In the genomic region with DNA sequence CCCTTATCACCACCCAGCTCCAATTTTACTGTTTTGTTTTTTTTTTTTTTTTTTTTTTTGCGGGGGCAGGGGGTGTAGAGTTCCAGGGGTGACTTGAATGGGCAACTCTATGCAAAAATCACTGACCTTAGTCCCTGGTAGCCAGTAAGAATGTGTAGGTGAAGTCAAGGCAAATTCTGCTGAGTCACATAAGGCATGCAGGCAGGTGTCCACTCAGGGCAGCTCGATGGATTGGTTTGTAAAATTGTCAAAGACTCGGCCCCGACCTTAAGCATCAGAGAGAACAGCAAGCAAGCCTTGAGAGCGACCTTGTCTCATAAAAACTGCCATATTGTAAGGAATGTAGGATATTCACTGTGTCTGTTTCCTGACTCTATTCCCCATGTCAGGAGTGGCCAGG, we compare ENCODE assay signal across 30 cellular contexts.
"Had no signal": no experiment of that assay in that cellular context is flagged by ENCODE, and none has a peak within 500 bp of the region (broad histone marks: within the 10 kb centered on the region; RNA-seq: fewer than 3 reads in every experiment).

No MANE protein-coding gene starts in this region.

- H3K4me2 ChIP-seq: hepatocyte had no signal

- H3K27me3 Mint-ChIP-seq: stimulated activated memory B cell treated with anti-CD40 and anti-IgM and Interleukin-4, amounts not matched to agents 10 μg/mL and 1 μg/mL and 100 μg/mL, for 72 hours had no signal

- H3K4me1 Mint-ChIP-seq: central memory CD8-positive, alpha-beta T cell; immature natural killer cell; memory B cell; mesothelial cell of epicardium; naive B cell; neural crest cell; stimulated activated memory B cell treated with anti-CD40 and anti-IgM and Interleukin-4, amounts not matched to agents 10 μg/mL and 1 μg/mL and 100 μg/mL, for 72 hours had no signal

- H3K27me3 ChIP-seq: colonic mucosa, heart left ventricle, neutrophil, pancreas, testis, tibial artery had no signal

- H3K27ac ChIP-seq: colonic mucosa, gastroesophageal sphincter, heart left ventricle, hepatocyte, neutrophil, pancreas, testis, tibial artery had no signal

- H3K4me3 Mint-ChIP-seq: central memory CD8-positive, alpha-beta T cell; dendritic cell treated with granulocyte-macrophage colony-stimulating factor and Interleukin-4, amounts not matched to agents 40 ng/mL and 50 ng/mL, for 4 days; immature natural killer cell; memory B cell; mesothelial cell of epicardium; naive B cell; natural killer cell treated with Interleukin-12 subunit alpha and Interleukin-12 subunit beta and Interleukin-15 and Interleukin-18, amount 100 ng/mL, for 72 hours; neural crest cell; stimulated activated memory B cell treated with anti-CD40 and anti-IgM and Interleukin-4, amounts not matched to agents 10 μg/mL and 1 μg/mL and 100 μg/mL, for 72 hours; type B pancreatic cell had no signal

- H3K4me3 ChIP-seq: colonic mucosa, gastroesophageal sphincter, heart left ventricle, hepatocyte, lung, mucosa of descending colon, pancreas, testis, tibial artery had no signal

- ATAC-seq: gastroesophageal sphincter; heart left ventricle; left lobe of liver; mucosa of descending colon; natural killer cell treated with Interleukin-12 subunit alpha and Interleukin-12 subunit beta and Interleukin-15 and Interleukin-18, amount 100 ng/mL, for 72 hours; pancreas; sciatic nerve; stimulated activated memory B cell treated with anti-CD40 and anti-IgM and Interleukin-4, amounts not matched to agents 10 μg/mL and 1 μg/mL and 100 μg/mL, for 72 hours; stimulated activated naive CD8-positive, alpha-beta T cell treated with anti-CD3 and anti-CD28 coated beads, Interleukin-15, Interleukin-2, amounts not matched to agents 100 U/mL and 50 U/mL, for 24 hours had no signal

- H3K4me1 ChIP-seq: colonic mucosa, gastroesophageal sphincter, heart left ventricle, pancreas, testis, tibial artery had no signal

- H3K27ac Mint-ChIP-seq: dendritic cell treated with granulocyte-macrophage colony-stimulating factor and Interleukin-4, amounts not matched to agents 40 ng/mL and 50 ng/mL, for 4 days; immature natural killer cell; memory B cell; mesothelial cell of epicardium; natural killer cell treated with Interleukin-12 subunit alpha and Interleukin-12 subunit beta and Interleukin-15 and Interleukin-18, amount 100 ng/mL, for 72 hours; stimulated activated memory B cell treated with anti-CD40 and anti-IgM and Interleukin-4, amounts not matched to agents 10 μg/mL and 1 μg/mL and 100 μg/mL, for 72 hours; type B pancreatic cell had no signal

- H3K36me3 Mint-ChIP-seq: immature natural killer cell; memory B cell; mesothelial cell of epicardium; naive B cell; natural killer cell treated with Interleukin-12 subunit alpha and Interleukin-12 subunit beta and Interleukin-15 and Interleukin-18, amount 100 ng/mL, for 72 hours; stimulated activated memory B cell treated with anti-CD40 and anti-IgM and Interleukin-4, amounts not matched to agents 10 μg/mL and 1 μg/mL and 100 μg/mL, for 72 hours; type B pancreatic cell had no signal

- H3K9me3 ChIP-seq: colonic mucosa, gastroesophageal sphincter, mucosa of descending colon, neutrophil, pancreas, testis, tibial artery had no signal

- H3K36me3 ChIP-seq: colonic mucosa, gastroesophageal sphincter, neutrophil, pancreas, tibial artery had no signal

- DNase-seq: colonic mucosa; effector memory CD4-positive, alpha-beta T cell; foreskin fibroblast; heart left ventricle; immature natural killer cell; mucosa of descending colon; naive B cell; pancreas; stimulated activated CD4-positive, alpha-beta T cell treated with anti-CD3 and anti-CD28 coated beads, Interleukin-2, amount 100 ng/mL, for 24 hours; stimulated activated CD4-positive, alpha-beta T cell treated with anti-CD3 and anti-CD28 coated beads, Interleukin-4, amount 100 ng/mL, for 4 hours; stimulated activated naive CD8-positive, alpha-beta T cell treated with anti-CD3 and anti-CD28 coated beads, Interleukin-15, Interleukin-2, amounts not matched to agents 100 U/mL and 50 U/mL, for 24 hours; substantia nigra; testis; tibial artery had no signal

- H3K9me3 Mint-ChIP-seq: central memory CD8-positive, alpha-beta T cell; dendritic cell treated with granulocyte-macrophage colony-stimulating factor and Interleukin-4, amounts not matched to agents 40 ng/mL and 50 ng/mL, for 4 days; mesothelial cell of epicardium; neural crest cell; type B pancreatic cell had no signal

- FAIRE-seq: endometrium, keratinocyte, pancreas had no signal

- H2AFZ ChIP-seq: hepatocyte had no signal
